ENCODE assay signal across 12 cellular contexts in the genomic region with DNA sequence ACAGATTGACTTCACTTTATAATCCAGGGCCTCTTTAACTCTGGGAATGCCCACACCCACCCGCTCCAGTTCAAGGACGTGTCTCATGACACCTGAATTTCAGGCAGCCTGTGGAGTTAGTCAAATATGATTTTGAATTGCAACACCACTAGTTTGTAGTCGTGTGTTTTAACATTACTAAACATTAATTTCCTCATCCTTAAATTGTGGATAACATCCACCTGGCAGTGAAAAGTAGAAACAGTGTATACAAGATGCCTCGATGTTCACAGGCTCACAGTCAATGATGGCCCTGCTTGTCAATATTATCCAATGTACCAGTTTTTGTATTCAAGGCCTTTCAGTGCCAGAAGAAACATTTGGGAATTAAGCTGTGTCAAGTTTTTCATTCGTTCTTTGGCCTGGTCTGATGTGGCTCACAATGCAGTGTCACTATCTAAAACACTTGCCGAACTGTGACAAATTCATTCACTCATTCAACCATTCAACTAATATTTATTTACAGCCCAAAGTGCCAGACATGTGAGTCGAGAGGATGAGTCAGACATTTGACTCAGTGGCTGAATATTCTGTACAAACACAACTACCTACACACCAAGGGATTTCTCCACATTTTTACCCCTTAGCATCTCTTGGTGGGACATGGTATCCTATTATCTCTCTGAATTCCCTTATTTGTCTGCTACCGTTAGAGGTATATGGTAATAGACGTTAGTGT. TPM values are rescaled to one million over a fixed set of nuclear protein-coding genes. Genes with fewer than 3 reads are reported as not detected.
DNase-seq lines count a peak whose midpoint lies in the region; ATAC-seq and TF ChIP-seq lines count a peak whose summit lies in the region.
"Had no signal": no experiment of that assay in that cellular context is flagged by ENCODE, and none has a peak within 500 bp of the region (broad histone marks: within the 10 kb centered on the region; RNA-seq: fewer than 3 reads in every experiment).

No MANE protein-coding gene starts in this region.

- DNase-seq in HS-27A (ENCODE audit: low read depth) (peak; percentile 41), amniotic epithelial cell (ENCODE audit: low read depth) (peak; percentile 77), kidney epithelial cell (ENCODE audit: low read depth) (peak; percentile 79), H7 (no peak), NCI-H748 treated with DMSO at 0.1 percent for 48 hours (lab: John Stamatoyannopoulos, UW) (no peak), T-helper 2 cell (no peak)
- no peak for DNase-seq in CD4-positive, alpha-beta T cell
- DNase-seq: NCI-H1694 had no signal

- no peaks in the 10 kb centered on the region for H3K36me3 Mint-ChIP-seq in CD4-positive, alpha-beta T cell (ENCODE audit: low read depth)

- intact Hi-C loops in CD4-positive, alpha-beta T cell (cut with DNase I, micrococcal nuclease) = loop anchor here in 1 of 2 experiments (10.0 kb wide), 1 partner anchor 1484 kb away; a partner anchor contains a TSS

- H3K9me3 Mint-ChIP-seq in CD4-positive, alpha-beta T cell = no peaks in the 10 kb centered on the region

- H3K27me3 ChIP-seq in ACC112 (ENCODE audit: insufficient read depth, low read length) = peaks cover 12% of the 10 kb centered on the region
- no peaks in the 10 kb centered on the region for H3K27me3 ChIP-seq in kidney epithelial cell (ENCODE audit: control insufficient read depth, insufficient read depth, low read length)
- peaks cover 15% of the 10 kb centered on the region for H3K27me3 ChIP-seq in H7 (ENCODE audit: control insufficient read depth, insufficient read depth, low read length)
- H3K27me3 ChIP-seq in CD4-positive, alpha-beta T cell (ENCODE audit: control insufficient read depth, insufficient read depth, low read length) = peaks cover 14% of the 10 kb centered on the region
- H3K27me3 ChIP-seq: BLaER1 treated with 17β-estradiol and CSF1 and Interleukin-3, amounts not matched to agents 10 nM and 100 nM had no signal

- peak overlapping the region; percentile 41 for H3K27ac ChIP-seq in ACC112 (ENCODE audit: low read depth, low read length)
- no peak overlapping the region for H3K27ac ChIP-seq in CD4-positive, alpha-beta T cell (ENCODE audit: low read depth, low read length)
- H3K27ac ChIP-seq: BLaER1 treated with 17β-estradiol and CSF1 and Interleukin-3, amounts not matched to agents 10 nM and 100 nM had no signal

- H3K4me1 ChIP-seq in ACC112 (ENCODE audit: control insufficient read depth, insufficient read depth, low read length, unreplicated experiment) = peaks cover 10% of the 10 kb centered on the region

- no peak for TF ChIP-seq CTCF in kidney epithelial cell (IDR thresholded peaks at IDR 0.05; ENCODE audit: insufficient read depth, low read length, poor library complexity, severe bottlenecking)
- no peak for TF ChIP-seq CTCF in CD4-positive, alpha-beta T cell (IDR thresholded peaks at IDR 0.05)

- no peaks in the 10 kb centered on the region for H3K79me2 ChIP-seq in ACC112 (ENCODE audit: control insufficient read depth, insufficient read depth, low read length, unreplicated experiment)

- no peak overlapping the region for H3K4me3 Mint-ChIP-seq in CD4-positive, alpha-beta T cell
- H3K4me3 Mint-ChIP-seq: nephron had no signal

- CTCF ChIA-PET in CD4-positive, alpha-beta T cell (lab: Charles Lee) = no interaction called here

- no peak overlapping the region for H2AFZ ChIP-seq in ACC112 (ENCODE audit: low read length, unreplicated experiment)

- peaks cover 48% of the 10 kb centered on the region for H3K27me3 Mint-ChIP-seq in CD4-positive, alpha-beta T cell

- no peak for ATAC-seq in CD4-positive, alpha-beta T cell (ENCODE audit: poor library complexity)

- H3K4me3 ChIP-seq in ACC112 (ENCODE audit: low read depth, low read length) (no peak overlapping the region), kidney epithelial cell (ENCODE audit: low read depth, low read length) (no peak overlapping the region), H7 (ENCODE audit: insufficient read depth, low read depth, low read length) (no peak overlapping the region)
- H3K4me3 ChIP-seq: BLaER1 treated with 17β-estradiol and CSF1 and Interleukin-3, amounts not matched to agents 10 nM and 100 nM had no signal

- H3K27ac Mint-ChIP-seq in CD4-positive, alpha-beta T cell = no peak overlapping the region
- H3K27ac Mint-ChIP-seq: nephron had no signal

- peaks cover 5% of the 10 kb centered on the region for H3K4me1 Mint-ChIP-seq in CD4-positive, alpha-beta T cell (ENCODE audit: low read depth)
- H3K4me1 Mint-ChIP-seq: nephron had no signal

- H3K9me3 ChIP-seq in CD4-positive, alpha-beta T cell (ENCODE audit: control insufficient read depth, low read length) = no peaks in the 10 kb centered on the region

- POLR2A ChIA-PET in CD4-positive, alpha-beta T cell (lab: Charles Lee) = no interaction called here

- no peaks in the 10 kb centered on the region for H3K36me3 ChIP-seq in ACC112 (ENCODE audit: insufficient read depth, low read length)
- H3K36me3 ChIP-seq in kidney epithelial cell (ENCODE audit: control insufficient read depth, insufficient read depth, low read length) = no peaks in the 10 kb centered on the region
- no peaks in the 10 kb centered on the region for H3K36me3 ChIP-seq in H7 (replicated peaks; ENCODE audit: control insufficient read depth, insufficient read depth, low read length)
- H3K36me3 ChIP-seq: BLaER1 treated with 17β-estradiol and CSF1 and Interleukin-3, amounts not matched to agents 10 nM and 100 nM had no signal

RNA-seq across cellular contexts. Expression of a gene that starts 1.4 kb away (rescaled TPM):
- 5.0 and 6.2 TPM in 2 replicates for total RNA-seq in kidney epithelial cell
- 6.4 and 7.9 TPM in 2 replicates for total RNA-seq in H7 (2014; rRNA removed; shearing (Covaris generic))
- total RNA-seq in CD4-positive, alpha-beta T cell = not detected
- total RNA-seq: urinary bladder had no signal

RNA-seq across cellular contexts. Expression of a gene that starts 43.5 kb away (rescaled TPM):
- total RNA-seq in kidney epithelial cell = 59.7 and 77.3 TPM in 2 replicates
- 18.2 and 26.1 TPM in 2 replicates for total RNA-seq in H7 (2014; rRNA removed; shearing (Covaris generic))
- 1 to 10 TPM; 4.1 to 4.5 TPM for total RNA-seq in CD4-positive, alpha-beta T cell

RNA-seq across cellular contexts. Expression of a gene that starts 43.9 kb away (rescaled TPM):
- 62.8 and 98.4 TPM in 2 replicates for total RNA-seq in kidney epithelial cell
- 45.6 and 51.8 TPM in 2 replicates for total RNA-seq in H7 (2014; rRNA removed; shearing (Covaris generic))
- total RNA-seq in CD4-positive, alpha-beta T cell = 10 to 100 TPM; 20.9 to 22.7 TPM

RNA-seq across cellular contexts. Expression of a gene that starts 47.7 kb away (rescaled TPM):
- total RNA-seq in kidney epithelial cell = 0.89 and 0.92 TPM in 2 replicates
- not detected in 2 replicates for total RNA-seq in H7 (2014; rRNA removed; shearing (Covaris generic))
- total RNA-seq in CD4-positive, alpha-beta T cell = not detected

Comparison
In these comparisons a context has a peak if more than half of its experiments do, and no peak if none do; other contexts are left out.
1. DNase-seq: peak in HS-27A (single experiment), amniotic epithelial cell (single experiment) and kidney epithelial cell (single experiment); none in H7 (single experiment), NCI-H748 treated with DMSO at 0.1 percent for 48 hours (single experiment), CD4-positive, alpha-beta T cell (0 of 10) and T-helper 2 cell (0 of 5).